ENCODE assay signal across 1 cellular context in the genomic region with DNA sequence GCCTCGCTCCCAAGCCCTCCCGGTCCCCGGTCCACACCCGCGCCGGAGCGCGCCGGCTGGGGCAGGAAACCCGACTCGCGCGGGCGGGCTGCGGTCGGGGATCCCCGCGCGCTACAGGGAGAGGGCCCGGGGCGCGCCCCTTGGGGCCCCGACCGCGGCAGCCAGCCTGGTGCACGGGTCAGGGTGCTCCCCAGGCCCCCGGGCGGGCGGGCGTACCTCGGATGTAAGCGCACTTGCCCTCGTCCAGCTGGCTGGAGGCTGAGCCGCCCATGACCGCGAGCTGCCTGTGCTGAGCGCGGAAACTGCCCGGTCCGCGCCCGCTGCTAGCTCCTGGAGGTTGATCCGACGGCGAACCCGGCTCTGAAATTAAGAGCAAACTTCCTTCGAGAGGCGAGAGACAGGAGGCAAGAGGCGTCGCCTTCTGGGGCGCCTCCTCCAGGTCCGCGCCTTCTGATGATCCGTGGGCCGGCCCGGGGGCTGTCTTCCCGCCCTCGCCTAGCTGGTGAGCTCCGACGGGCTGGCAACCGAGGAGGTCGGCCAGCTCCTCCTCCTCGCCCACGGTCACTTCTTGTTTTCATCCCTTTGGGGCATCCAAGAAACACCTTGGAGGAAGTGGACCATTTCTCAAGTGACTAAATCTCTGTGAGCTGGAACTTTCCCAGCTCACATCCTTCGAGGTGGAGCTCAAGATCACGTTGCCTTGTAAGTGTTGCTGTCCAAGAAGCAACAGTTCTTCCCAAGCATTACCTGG.
TF ChIP-seq lines count a peak whose summit lies in the region.

A gene with protein sequence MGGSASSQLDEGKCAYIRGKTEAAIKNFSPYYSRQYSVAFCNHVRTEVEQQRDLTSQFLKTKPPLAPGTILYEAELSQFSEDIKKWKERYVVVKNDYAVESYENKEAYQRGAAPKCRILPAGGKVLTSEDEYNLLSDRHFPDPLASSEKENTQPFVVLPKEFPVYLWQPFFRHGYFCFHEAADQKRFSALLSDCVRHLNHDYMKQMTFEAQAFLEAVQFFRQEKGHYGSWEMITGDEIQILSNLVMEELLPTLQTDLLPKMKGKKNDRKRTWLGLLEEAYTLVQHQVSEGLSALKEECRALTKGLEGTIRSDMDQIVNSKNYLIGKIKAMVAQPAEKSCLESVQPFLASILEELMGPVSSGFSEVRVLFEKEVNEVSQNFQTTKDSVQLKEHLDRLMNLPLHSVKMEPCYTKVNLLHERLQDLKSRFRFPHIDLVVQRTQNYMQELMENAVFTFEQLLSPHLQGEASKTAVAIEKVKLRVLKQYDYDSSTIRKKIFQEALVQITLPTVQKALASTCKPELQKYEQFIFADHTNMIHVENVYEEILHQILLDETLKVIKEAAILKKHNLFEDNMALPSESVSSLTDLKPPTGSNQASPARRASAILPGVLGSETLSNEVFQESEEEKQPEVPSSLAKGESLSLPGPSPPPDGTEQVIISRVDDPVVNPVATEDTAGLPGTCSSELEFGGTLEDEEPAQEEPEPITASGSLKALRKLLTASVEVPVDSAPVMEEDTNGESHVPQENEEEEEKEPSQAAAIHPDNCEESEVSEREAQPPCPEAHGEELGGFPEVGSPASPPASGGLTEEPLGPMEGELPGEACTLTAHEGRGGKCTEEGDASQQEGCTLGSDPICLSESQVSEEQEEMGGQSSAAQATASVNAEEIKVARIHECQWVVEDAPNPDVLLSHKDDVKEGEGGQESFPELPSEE (minus strand): TSS at position 423 of the 751 bp plus-strand sequence. CDS start 152 bp downstream, at position 271.

TF ChIP-seq in K562, 482 proteins besides CTCF, POLR2A, EP300 and RAD21 (continued from another document and continues in another):
- TF ChIP-seq, protein P1, sequence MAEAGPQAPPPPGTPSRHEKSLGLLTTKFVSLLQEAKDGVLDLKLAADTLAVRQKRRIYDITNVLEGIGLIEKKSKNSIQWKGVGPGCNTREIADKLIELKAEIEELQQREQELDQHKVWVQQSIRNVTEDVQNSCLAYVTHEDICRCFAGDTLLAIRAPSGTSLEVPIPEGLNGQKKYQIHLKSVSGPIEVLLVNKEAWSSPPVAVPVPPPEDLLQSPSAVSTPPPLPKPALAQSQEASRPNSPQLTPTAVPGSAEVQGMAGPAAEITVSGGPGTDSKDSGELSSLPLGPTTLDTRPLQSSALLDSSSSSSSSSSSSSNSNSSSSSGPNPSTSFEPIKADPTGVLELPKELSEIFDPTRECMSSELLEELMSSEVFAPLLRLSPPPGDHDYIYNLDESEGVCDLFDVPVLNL (CRISPR knock-in tag; IDR thresholded peaks at IDR 0.05; ENCODE audit: low read depth), result 0 out of 2 replicates have a peak, but pooled peaks have one; percentile 67
- TF ChIP-seq, protein P2, sequence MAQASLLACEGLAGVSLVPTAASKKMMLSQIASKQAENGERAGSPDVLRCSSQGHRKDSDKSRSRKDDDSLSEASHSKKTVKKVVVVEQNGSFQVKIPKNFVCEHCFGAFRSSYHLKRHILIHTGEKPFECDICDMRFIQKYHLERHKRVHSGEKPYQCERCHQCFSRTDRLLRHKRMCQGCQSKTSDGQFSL (CRISPR knock-in tag; IDR thresholded peaks at IDR 0.05), result peak; percentile 43; the same call in 1 of the 2 replicates
- TF ChIP-seq, protein P2 (tag; IDR thresholded peaks at IDR 0.05), result no peak
- no peak for TF ChIP-seq PTRF (tag; IDR thresholded peaks at IDR 0.05)
- no peak for TF ChIP-seq ZNF3 (CRISPR knock-in tag; IDR thresholded peaks at IDR 0.05)
- TF ChIP-seq, protein P3, sequence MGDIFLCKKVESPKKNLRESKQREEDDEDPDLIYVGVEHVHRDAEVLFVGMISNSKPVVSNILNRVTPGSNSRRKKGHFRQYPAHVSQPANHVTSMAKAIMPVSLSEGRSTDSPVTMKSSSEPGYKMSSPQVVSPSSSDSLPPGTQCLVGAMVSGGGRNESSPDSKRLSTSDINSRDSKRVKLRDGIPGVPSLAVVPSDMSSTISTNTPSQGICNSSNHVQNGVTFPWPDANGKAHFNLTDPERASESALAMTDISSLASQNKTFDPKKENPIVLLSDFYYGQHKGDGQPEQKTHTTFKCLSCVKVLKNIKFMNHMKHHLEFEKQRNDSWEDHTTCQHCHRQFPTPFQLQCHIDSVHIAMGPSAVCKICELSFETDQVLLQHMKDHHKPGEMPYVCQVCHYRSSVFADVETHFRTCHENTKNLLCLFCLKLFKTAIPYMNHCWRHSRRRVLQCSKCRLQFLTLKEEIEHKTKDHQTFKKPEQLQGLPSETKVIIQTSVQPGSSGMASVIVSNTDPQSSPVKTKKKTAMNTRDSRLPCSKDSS (IDR thresholded peaks at IDR 0.05; ENCODE audit: low read depth, partially characterized antibody), result no peak
- no peak for TF ChIP-seq ZNF184 (CRISPR knock-in tag; IDR thresholded peaks at IDR 0.05)
- TF ChIP-seq ZNF431 (CRISPR knock-in tag; IDR thresholded peaks at IDR 0.05), result peak; percentile 58; the same call in 1 of the 2 replicates
- TF ChIP-seq STAG1 (CRISPR knock-in tag; IDR thresholded peaks at IDR 0.05; ENCODE audit: borderline replicate concordance), result 0 out of 2 replicates have a peak, but pooled peaks have one; percentile 39
- no peak for TF ChIP-seq IRF2 (CRISPR knock-in tag; IDR thresholded peaks at IDR 0.05)
- TF ChIP-seq TAF15 (IDR thresholded peaks at IDR 0.05; ENCODE audit: low read depth, low read length), result no peak
- TF ChIP-seq, protein P4, sequence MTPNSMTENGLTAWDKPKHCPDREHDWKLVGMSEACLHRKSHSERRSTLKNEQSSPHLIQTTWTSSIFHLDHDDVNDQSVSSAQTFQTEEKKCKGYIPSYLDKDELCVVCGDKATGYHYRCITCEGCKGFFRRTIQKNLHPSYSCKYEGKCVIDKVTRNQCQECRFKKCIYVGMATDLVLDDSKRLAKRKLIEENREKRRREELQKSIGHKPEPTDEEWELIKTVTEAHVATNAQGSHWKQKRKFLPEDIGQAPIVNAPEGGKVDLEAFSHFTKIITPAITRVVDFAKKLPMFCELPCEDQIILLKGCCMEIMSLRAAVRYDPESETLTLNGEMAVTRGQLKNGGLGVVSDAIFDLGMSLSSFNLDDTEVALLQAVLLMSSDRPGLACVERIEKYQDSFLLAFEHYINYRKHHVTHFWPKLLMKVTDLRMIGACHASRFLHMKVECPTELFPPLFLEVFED (CRISPR knock-in tag; conservative IDR thresholded peaks at IDR 0.05), result no peak
- TF ChIP-seq, protein P5, sequence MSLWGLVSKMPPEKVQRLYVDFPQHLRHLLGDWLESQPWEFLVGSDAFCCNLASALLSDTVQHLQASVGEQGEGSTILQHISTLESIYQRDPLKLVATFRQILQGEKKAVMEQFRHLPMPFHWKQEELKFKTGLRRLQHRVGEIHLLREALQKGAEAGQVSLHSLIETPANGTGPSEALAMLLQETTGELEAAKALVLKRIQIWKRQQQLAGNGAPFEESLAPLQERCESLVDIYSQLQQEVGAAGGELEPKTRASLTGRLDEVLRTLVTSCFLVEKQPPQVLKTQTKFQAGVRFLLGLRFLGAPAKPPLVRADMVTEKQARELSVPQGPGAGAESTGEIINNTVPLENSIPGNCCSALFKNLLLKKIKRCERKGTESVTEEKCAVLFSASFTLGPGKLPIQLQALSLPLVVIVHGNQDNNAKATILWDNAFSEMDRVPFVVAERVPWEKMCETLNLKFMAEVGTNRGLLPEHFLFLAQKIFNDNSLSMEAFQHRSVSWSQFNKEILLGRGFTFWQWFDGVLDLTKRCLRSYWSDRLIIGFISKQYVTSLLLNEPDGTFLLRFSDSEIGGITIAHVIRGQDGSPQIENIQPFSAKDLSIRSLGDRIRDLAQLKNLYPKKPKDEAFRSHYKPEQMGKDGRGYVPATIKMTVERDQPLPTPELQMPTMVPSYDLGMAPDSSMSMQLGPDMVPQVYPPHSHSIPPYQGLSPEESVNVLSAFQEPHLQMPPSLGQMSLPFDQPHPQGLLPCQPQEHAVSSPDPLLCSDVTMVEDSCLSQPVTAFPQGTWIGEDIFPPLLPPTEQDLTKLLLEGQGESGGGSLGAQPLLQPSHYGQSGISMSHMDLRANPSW (CRISPR knock-in tag; IDR thresholded peaks at IDR 0.05), result no peak
- no peak; the same call in 1 of the 2 replicates for TF ChIP-seq MECOM (CRISPR knock-in tag; IDR thresholded peaks at IDR 0.05)
- TF ChIP-seq GABPB2 (CRISPR knock-in tag; conservative IDR thresholded peaks at IDR 0.05), result no peak
- peak; percentile 99 for TF ChIP-seq POLR2G (IDR thresholded peaks at IDR 0.05; ENCODE audit: low read depth, low read length)
- no peak for TF ChIP-seq MEF2A (IDR thresholded peaks at IDR 0.05; ENCODE audit: control insufficient read depth, low read depth, low read length)
- TF ChIP-seq ZNF253 (CRISPR knock-in tag; conservative IDR thresholded peaks at IDR 0.05), result no peak
- TF ChIP-seq ZNF668 (CRISPR knock-in tag; IDR thresholded peaks at IDR 0.05), result no peak
- peak; percentile 68 for TF ChIP-seq SAP30 (IDR thresholded peaks at IDR 0.05; ENCODE audit: borderline replicate concordance, insufficient read depth, low read depth, low read length, poor library complexity, severe bottlenecking)
- TF ChIP-seq ZNF551 (CRISPR knock-in tag; IDR thresholded peaks at IDR 0.05), result no peak
- no peak for TF ChIP-seq FOS (IDR thresholded peaks at IDR 0.05; ENCODE audit: extremely low read depth, insufficient read length)
- no peak for TF ChIP-seq ATF7 (IDR thresholded peaks at IDR 0.05)
- TF ChIP-seq HDAC2 (IDR thresholded peaks at IDR 0.05), result no peak
- TF ChIP-seq NFYB (IDR thresholded peaks at IDR 0.05; ENCODE audit: extremely low read depth, insufficient read length), result no peak
- TF ChIP-seq TEAD2 (tag; IDR thresholded peaks at IDR 0.05), result no peak
- TF ChIP-seq, protein P6, sequence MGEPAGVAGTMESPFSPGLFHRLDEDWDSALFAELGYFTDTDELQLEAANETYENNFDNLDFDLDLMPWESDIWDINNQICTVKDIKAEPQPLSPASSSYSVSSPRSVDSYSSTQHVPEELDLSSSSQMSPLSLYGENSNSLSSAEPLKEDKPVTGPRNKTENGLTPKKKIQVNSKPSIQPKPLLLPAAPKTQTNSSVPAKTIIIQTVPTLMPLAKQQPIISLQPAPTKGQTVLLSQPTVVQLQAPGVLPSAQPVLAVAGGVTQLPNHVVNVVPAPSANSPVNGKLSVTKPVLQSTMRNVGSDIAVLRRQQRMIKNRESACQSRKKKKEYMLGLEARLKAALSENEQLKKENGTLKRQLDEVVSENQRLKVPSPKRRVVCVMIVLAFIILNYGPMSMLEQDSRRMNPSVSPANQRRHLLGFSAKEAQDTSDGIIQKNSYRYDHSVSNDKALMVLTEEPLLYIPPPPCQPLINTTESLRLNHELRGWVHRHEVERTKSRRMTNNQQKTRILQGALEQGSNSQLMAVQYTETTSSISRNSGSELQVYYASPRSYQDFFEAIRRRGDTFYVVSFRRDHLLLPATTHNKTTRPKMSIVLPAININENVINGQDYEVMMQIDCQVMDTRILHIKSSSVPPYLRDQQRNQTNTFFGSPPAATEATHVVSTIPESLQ (CRISPR knock-in tag; IDR thresholded peaks at IDR 0.05), result no peak
- TF ChIP-seq, protein P7, sequence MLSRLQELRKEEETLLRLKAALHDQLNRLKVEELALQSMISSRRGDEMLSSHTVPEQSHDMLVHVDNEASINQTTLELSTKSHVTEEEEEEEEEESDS (CRISPR knock-in tag; IDR thresholded peaks at IDR 0.05), result no peak
- peak; percentile 91 for TF ChIP-seq PRPF4 (IDR thresholded peaks at IDR 0.05; ENCODE audit: insufficient read depth, low read depth, low read length, poor library complexity, severe bottlenecking)
- TF ChIP-seq MYBL2 (IDR thresholded peaks at IDR 0.05; ENCODE audit: low read depth), result no peak
- no peak for TF ChIP-seq MYBL2 (CRISPR knock-in tag; IDR thresholded peaks at IDR 0.05; ENCODE audit: borderline replicate concordance)
- no peak for TF ChIP-seq ZNF778 (CRISPR knock-in tag; IDR thresholded peaks at IDR 0.05)
- TF ChIP-seq, protein P8, sequence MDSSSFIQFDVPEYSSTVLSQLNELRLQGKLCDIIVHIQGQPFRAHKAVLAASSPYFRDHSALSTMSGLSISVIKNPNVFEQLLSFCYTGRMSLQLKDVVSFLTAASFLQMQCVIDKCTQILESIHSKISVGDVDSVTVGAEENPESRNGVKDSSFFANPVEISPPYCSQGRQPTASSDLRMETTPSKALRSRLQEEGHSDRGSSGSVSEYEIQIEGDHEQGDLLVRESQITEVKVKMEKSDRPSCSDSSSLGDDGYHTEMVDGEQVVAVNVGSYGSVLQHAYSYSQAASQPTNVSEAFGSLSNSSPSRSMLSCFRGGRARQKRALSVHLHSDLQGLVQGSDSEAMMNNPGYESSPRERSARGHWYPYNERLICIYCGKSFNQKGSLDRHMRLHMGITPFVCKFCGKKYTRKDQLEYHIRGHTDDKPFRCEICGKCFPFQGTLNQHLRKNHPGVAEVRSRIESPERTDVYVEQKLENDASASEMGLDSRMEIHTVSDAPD (CRISPR knock-in tag; IDR thresholded peaks at IDR 0.05), result no peak
- TF ChIP-seq CBX8 (IDR thresholded peaks at IDR 0.05; ENCODE audit: borderline replicate concordance, extremely low read depth, low read depth, low read length, poor library complexity, severe bottlenecking), result no peak
- TF ChIP-seq JUND (IDR thresholded peaks at IDR 0.05; ENCODE audit: borderline replicate concordance, low read depth, low read length), result no peak; the same call in 1 of the 2 replicates
- no peak; the same call in 2 of the 3 replicates for TF ChIP-seq JUND (tag; IDR thresholded peaks at IDR 0.05; ENCODE audit: borderline replicate concordance, low read depth, low read length)
- TF ChIP-seq MYNN (IDR thresholded peaks at IDR 0.05), result peak; percentile 72; the same call in 1 of the 2 replicates
- no peak for TF ChIP-seq MYNN (CRISPR knock-in tag; IDR thresholded peaks at IDR 0.05)
- no peak for TF ChIP-seq HLTF (IDR thresholded peaks at IDR 0.05)
- TF ChIP-seq MTA1 (IDR thresholded peaks at IDR 0.05; ENCODE audit: borderline replicate concordance), result peak; percentile 95
- TF ChIP-seq, protein P9, sequence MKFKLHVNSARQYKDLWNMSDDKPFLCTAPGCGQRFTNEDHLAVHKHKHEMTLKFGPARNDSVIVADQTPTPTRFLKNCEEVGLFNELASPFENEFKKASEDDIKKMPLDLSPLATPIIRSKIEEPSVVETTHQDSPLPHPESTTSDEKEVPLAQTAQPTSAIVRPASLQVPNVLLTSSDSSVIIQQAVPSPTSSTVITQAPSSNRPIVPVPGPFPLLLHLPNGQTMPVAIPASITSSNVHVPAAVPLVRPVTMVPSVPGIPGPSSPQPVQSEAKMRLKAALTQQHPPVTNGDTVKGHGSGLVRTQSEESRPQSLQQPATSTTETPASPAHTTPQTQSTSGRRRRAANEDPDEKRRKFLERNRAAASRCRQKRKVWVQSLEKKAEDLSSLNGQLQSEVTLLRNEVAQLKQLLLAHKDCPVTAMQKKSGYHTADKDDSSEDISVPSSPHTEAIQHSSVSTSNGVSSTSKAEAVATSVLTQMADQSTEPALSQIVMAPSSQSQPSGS (CRISPR knock-in tag; IDR thresholded peaks at IDR 0.05), result no peak
- TF ChIP-seq ZNF354B (CRISPR knock-in tag; IDR thresholded peaks at IDR 0.05), result no peak
- TF ChIP-seq, protein P10, sequence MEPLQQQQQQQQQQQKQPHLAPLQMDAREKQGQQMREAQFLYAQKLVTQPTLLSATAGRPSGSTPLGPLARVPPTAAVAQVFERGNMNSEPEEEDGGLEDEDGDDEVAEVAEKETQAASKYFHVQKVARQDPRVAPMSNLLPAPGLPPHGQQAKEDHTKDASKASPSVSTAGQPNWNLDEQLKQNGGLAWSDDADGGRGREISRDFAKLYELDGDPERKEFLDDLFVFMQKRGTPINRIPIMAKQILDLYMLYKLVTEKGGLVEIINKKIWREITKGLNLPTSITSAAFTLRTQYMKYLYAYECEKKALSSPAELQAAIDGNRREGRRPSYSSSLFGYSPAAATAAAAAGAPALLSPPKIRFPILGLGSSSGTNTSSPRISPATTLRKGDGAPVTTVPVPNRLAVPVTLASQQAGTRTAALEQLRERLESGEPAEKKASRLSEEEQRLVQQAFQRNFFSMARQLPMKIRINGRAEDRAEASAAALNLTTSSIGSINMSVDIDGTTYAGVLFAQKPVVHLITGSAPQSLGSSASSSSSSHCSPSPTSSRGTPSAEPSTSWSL (CRISPR knock-in tag; IDR thresholded peaks at IDR 0.05; ENCODE audit: borderline replicate concordance), result no peak
